Comparison of ENCODE assay signal across 8 cellular contexts in the genomic region with DNA sequence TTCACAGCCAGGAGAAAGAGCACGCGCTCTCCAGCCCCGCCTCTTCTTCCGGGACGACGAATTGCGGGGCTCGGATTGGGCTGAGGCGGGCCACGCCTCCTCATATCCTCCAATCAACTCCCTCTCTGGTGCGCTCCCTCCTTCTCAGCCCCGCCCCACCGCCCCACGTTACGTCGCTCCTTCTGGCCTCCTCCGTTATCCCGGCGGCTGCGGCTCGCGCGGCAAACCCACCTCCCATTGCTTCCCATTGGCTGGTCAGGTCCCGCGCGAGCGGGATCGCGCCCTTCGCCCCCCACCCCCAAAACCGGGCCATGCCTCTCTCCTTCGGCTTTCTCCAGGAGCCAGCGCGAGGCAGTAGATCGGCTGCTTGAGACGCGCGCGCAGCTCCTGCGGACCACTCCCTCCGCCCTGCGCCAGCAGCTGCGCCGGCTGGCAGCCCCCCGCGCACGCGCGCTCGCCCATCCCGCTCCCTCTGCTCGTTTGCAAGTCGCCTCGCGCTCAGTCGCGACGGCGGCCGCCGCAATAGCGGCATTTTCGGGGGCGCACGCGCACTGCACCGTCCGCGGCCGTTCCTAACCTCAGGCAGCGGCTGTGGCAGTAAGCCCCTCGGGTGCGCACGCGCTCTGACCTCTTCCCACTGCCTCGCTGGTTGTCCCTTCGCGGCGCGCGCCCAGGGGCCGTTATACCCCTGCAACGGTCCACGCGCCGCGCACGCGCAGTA. TPM values are rescaled to one million over a fixed set of nuclear protein-coding genes. Genes with fewer than 3 reads are reported as not detected.
A peak's percentile ranks its signal among the peaks of the same experiment; 100 is the strongest.
DNase-seq lines count a peak whose midpoint lies in the region; ATAC-seq and TF ChIP-seq lines count a peak whose summit lies in the region.

No MANE protein-coding gene starts in this region.

- no peaks in the 10 kb centered on the region for H3K27me3 Mint-ChIP-seq in activated naive CD8-positive, alpha-beta T cell
- peaks cover 6% of the 10 kb centered on the region for H3K27me3 Mint-ChIP-seq in glutamatergic neuron (ENCODE audit: unreplicated experiment)

- H3K36me3 ChIP-seq in GM06990 (ENCODE audit: control insufficient read depth, insufficient read depth, low read length) = no peaks in the 10 kb centered on the region
- no peaks in the 10 kb centered on the region for H3K36me3 ChIP-seq in ovary
- no peaks in the 10 kb centered on the region for H3K36me3 ChIP-seq in thyroid gland

- DNase-seq in GM06990 (ENCODE audit: extremely low read depth, insufficient read length) = peak; percentile 99
- peak; percentile 97 for DNase-seq in NCI-H1092 treated with DMSO at 0.1 percent for 48 hours (lab: John Stamatoyannopoulos, UW)
- peak; percentile 97 for DNase-seq in glutamatergic neuron
- DNase-seq in ovary = peak; percentile 96 to 99 (median 97)
- DNase-seq in thyroid gland = peak; percentile 99

- peak overlapping the region; percentile 85 for H3K4me3 Mint-ChIP-seq in activated naive CD8-positive, alpha-beta T cell
- H3K4me3 Mint-ChIP-seq in glutamatergic neuron (ENCODE audit: unreplicated experiment) = peak overlapping the region; percentile 83

- peaks cover 17% of the 10 kb centered on the region for H3K4me1 ChIP-seq in ovary (ENCODE audit: insufficient read depth)
- peaks cover 40 to 45% of the 10 kb centered on the region in 2 donors for H3K4me1 ChIP-seq in thyroid gland

- H3K36me3 Mint-ChIP-seq in activated naive CD8-positive, alpha-beta T cell = peaks cover 2% of the 10 kb centered on the region
- H3K36me3 Mint-ChIP-seq in glutamatergic neuron (ENCODE audit: unreplicated experiment) = no peaks in the 10 kb centered on the region

- TF ChIP-seq CTCF in GM06990 (IDR thresholded peaks at IDR 0.05; ENCODE audit: insufficient read depth, low read length, poor library complexity, severe bottlenecking) = no peak
- TF ChIP-seq CTCF in glutamatergic neuron (IDR thresholded peaks at IDR 0.05; ENCODE audit: partially characterized antibody, unreplicated experiment) = no peak
- peak in 2 of 3 donors; percentile 17 to 37 for TF ChIP-seq CTCF in ovary (IDR thresholded peaks at IDR 0.05)
- peak in 1 of 6 experiments; percentile 9 for TF ChIP-seq CTCF in thyroid gland (IDR thresholded peaks at IDR 0.05)

- peak overlapping the region; percentile 91 for H3K4me3 ChIP-seq in GM06990 (replicated peaks; ENCODE audit: low read depth, low read length)
- peak overlapping the region; percentile 59 for H3K4me3 ChIP-seq in ovary
- H3K4me3 ChIP-seq in thyroid gland (replicated peaks in 1 of 3) = peak overlapping the region; percentile 25 to 81 (median 79)

- H3K27me3 ChIP-seq in GM06990 (replicated peaks; ENCODE audit: control insufficient read depth, insufficient read depth, low read length) (no peaks in the 10 kb centered on the region), ovary (no peaks in the 10 kb centered on the region), thyroid gland (no peaks in the 10 kb centered on the region)

- H3K4me1 Mint-ChIP-seq in activated naive CD8-positive, alpha-beta T cell (ENCODE audit: low read depth) = peaks cover 16% of the 10 kb centered on the region
- peaks cover 20% of the 10 kb centered on the region for H3K4me1 Mint-ChIP-seq in glutamatergic neuron (ENCODE audit: low read depth, unreplicated experiment)

- intact Hi-C loops in ovary (cut with DNase I) (loop anchor here in 3 of 4 donors (2.0 to 5.0 kb wide), 3 partner anchors 117 to 132 kb away; no protein-coding TSS in a partner anchor), thyroid gland (cut with DNase I) (loop anchor here (5.0 kb wide), 1 partner anchor 252 kb away; the partner anchor contains the start of gene ZC3H4)

- peaks cover 3% of the 10 kb centered on the region for H3K9me3 Mint-ChIP-seq in activated naive CD8-positive, alpha-beta T cell (ENCODE audit: low read depth)
- H3K9me3 Mint-ChIP-seq in glutamatergic neuron (ENCODE audit: unreplicated experiment) = peaks cover 7% of the 10 kb centered on the region

- peak overlapping the region; percentile 95 to 97 for H3K27ac ChIP-seq in ovary
- peak overlapping the region; percentile 75 to 98 (median 94) for H3K27ac ChIP-seq in thyroid gland

- H3K9me3 ChIP-seq in ovary (no peaks in the 10 kb centered on the region), thyroid gland (no peaks in the 10 kb centered on the region)

- peak; percentile 65 for TF ChIP-seq POLR2A in ovary (IDR thresholded peaks at IDR 0.05)
- peak in 1 of 2 donors; percentile 74 for TF ChIP-seq POLR2A in thyroid gland (IDR thresholded peaks at IDR 0.05)

- no peak for TF ChIP-seq EP300 in ovary (IDR thresholded peaks at IDR 0.05)

- H3K27ac Mint-ChIP-seq in activated naive CD8-positive, alpha-beta T cell = peak overlapping the region; percentile 95
- peak overlapping the region; percentile 84 for H3K27ac Mint-ChIP-seq in glutamatergic neuron (ENCODE audit: unreplicated experiment)

- 0 to 1% (median 0%) methylated on average over 58 to 89 of the region's 89 CpGs for WGBS in ovary, 3 donors
- 0% methylated on average over 31 to 43 of the region's 89 CpGs for WGBS in thyroid gland, 2 donors

- ATAC-seq in HG02623 (IDR thresholded peaks at IDR 0.05; ENCODE audit: unreplicated experiment) = peak; percentile 65
- peak; percentile 84 for ATAC-seq in SK-N-SH treated with all-trans-retinoic acid at 6 μM for 48 hours

TF ChIP-seq in SK-N-SH treated with all-trans-retinoic acid at 6 μM for 48 hours, 23 proteins besides CTCF, POLR2A, EP300 and RAD21:
- no peak for TF ChIP-seq ARNTL (CRISPR knock-in tag; IDR thresholded peaks at IDR 0.05; ENCODE audit: borderline replicate concordance, low read depth)
- TF ChIP-seq RARB (CRISPR knock-in tag; IDR thresholded peaks at IDR 0.05) = no peak
- no peak for TF ChIP-seq SNAI2 (CRISPR knock-in tag; IDR thresholded peaks at IDR 0.05)

RNA-seq across cellular contexts. Expression of gene ARHGAP35, which starts 0.5 kb away (rescaled TPM):
- 127 TPM for total RNA-seq in glutamatergic neuron (ENCODE audit: unreplicated experiment)
- total RNA-seq in ovary = 10 to 100 TPM; 20.9 to 74.8 (median 51.2) TPM
- polyA plus RNA-seq in ovary = 10 to 100 TPM; 23.1 to 32.5 TPM
- total RNA-seq in thyroid gland = 10 to 100 TPM; 51.2 to 82.9 (median 67.0) TPM

RNA-seq across cellular contexts. Expression of gene AP2S1, which starts 9.6 kb away (rescaled TPM):
- 95.4 TPM for total RNA-seq in glutamatergic neuron (ENCODE audit: unreplicated experiment)
- total RNA-seq in ovary = 10 to 100 TPM; 39.9 to 86.3 (median 57.0) TPM
- 10 to 100 TPM; 57.0 to 78.2 TPM for polyA plus RNA-seq in ovary
- total RNA-seq in thyroid gland = 10 to 100 TPM; 29.8 to 98.4 (median 64.1) TPM

Comparison
In these comparisons a context has a peak if more than half of its experiments do, and no peak if none do; other contexts are left out.
1. Peak in every context shown above with its lines: DNase-seq, ATAC-seq, H3K4me3 ChIP-seq and H3K27ac ChIP-seq.
2. CTCF ChIP-seq: peak in ovary (2 of 3); none in GM06990 (single experiment) and glutamatergic neuron (single experiment).